In the genomic region with DNA sequence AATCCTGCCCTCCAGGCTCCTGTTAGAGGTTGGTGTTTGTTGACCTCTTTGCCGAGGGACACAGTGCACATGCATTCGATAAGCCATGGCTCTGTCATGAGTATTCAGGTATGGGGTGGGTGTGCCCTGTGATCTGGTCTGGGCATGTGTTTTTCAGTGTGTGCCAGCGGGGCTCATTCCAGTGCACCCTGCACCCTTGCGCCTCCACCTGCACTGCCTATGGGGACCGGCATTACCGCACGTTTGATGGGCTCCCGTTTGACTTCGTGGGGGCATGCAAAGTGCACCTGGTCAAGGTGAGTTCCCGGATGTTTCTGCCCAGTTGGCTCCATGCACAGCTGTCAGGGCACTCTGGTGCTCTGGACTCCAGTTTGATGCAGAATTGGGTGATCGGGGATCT, we compare ENCODE assay signal across 18 cellular contexts. TPM values are rescaled to one million over a fixed set of nuclear protein-coding genes. Genes with fewer than 3 reads are reported as not detected.
DNase-seq lines count a peak whose midpoint lies in the region; ATAC-seq and TF ChIP-seq lines count a peak whose summit lies in the region.
"Had no signal": no experiment of that assay in that cellular context is flagged by ENCODE, and none has a peak within 500 bp of the region (broad histone marks: within the 10 kb centered on the region; RNA-seq: fewer than 3 reads in every experiment).

No MANE protein-coding gene starts in this region.

- H3K4me1 Mint-ChIP-seq in endodermal cell, result no peaks in the 10 kb centered on the region
- no peaks in the 10 kb centered on the region for H3K4me1 Mint-ChIP-seq in endothelial cell (ENCODE audit: unreplicated experiment)
- H3K4me1 Mint-ChIP-seq: CD8-positive, alpha-beta memory T cell; GM23338 had no signal

- H3K9ac ChIP-seq in endodermal cell (ENCODE audit: extremely low read depth, low read length, poor library complexity, severe bottlenecking), result no peak overlapping the region

- no peak overlapping the region for H3K27ac Mint-ChIP-seq in endodermal cell
- H3K27ac Mint-ChIP-seq in endothelial cell (ENCODE audit: unreplicated experiment), result no peak overlapping the region
- H3K27ac Mint-ChIP-seq: CD8-positive, alpha-beta memory T cell; GM23338 had no signal

- no peak overlapping the region for H3K4me3 ChIP-seq in endodermal cell (ENCODE audit: low read length)
- no peak overlapping the region for H3K4me3 ChIP-seq in lung
- no peak overlapping the region for H3K4me3 ChIP-seq in suprapubic skin
- H3K4me3 ChIP-seq in ovary, result no peak overlapping the region
- H3K4me3 ChIP-seq: GM23338 had no signal

- TF ChIP-seq EP300 in suprapubic skin (IDR thresholded peaks at IDR 0.05) (no peak), ovary (IDR thresholded peaks at IDR 0.05) (no peak)

- H3K4me3 Mint-ChIP-seq in endodermal cell (no peak overlapping the region), endothelial cell (ENCODE audit: unreplicated experiment) (no peak overlapping the region)
- H3K4me3 Mint-ChIP-seq: CD8-positive, alpha-beta memory T cell; GM23338 had no signal

- H3K36me3 ChIP-seq in endodermal cell (ENCODE audit: control insufficient read depth, insufficient read depth, low read length) (no peaks in the 10 kb centered on the region), lung (ENCODE audit: control insufficient read depth in 2 of 2, insufficient read depth in 2 of 2, low read length in 2 of 2) (no peaks in the 10 kb centered on the region), suprapubic skin (no peaks in the 10 kb centered on the region), ovary (no peaks in the 10 kb centered on the region)

- H3K9me3 Mint-ChIP-seq in endodermal cell (peaks cover 10% of the 10 kb centered on the region), endothelial cell (ENCODE audit: unreplicated experiment) (no peaks in the 10 kb centered on the region)

- peak; percentile 14 for ATAC-seq in lung (ENCODE audit: insufficient read depth, low FRiP score)
- ATAC-seq: GM23338 had no signal

- H3K4me1 ChIP-seq in endodermal cell (ENCODE audit: control insufficient read depth, insufficient read depth, low read length) (no peaks in the 10 kb centered on the region), lung (ENCODE audit: control insufficient read depth in 2 of 2, insufficient read depth in 2 of 2, low read length in 2 of 2) (no peaks in the 10 kb centered on the region), suprapubic skin (no peaks in the 10 kb centered on the region), ovary (ENCODE audit: insufficient read depth) (no peaks in the 10 kb centered on the region)
- H3K4me1 ChIP-seq: Caco-2 had no signal

- H3K9me3 ChIP-seq in endodermal cell (ENCODE audit: control insufficient read depth, low read length), result no peaks in the 10 kb centered on the region
- H3K9me3 ChIP-seq in lung (ENCODE audit: control insufficient read depth in 2 of 2, insufficient read depth in 1 of 2, low read length in 1 of 2), result peaks cover 0 to 13% of the 10 kb centered on the region in 2 donors
- no peaks in the 10 kb centered on the region for H3K9me3 ChIP-seq in suprapubic skin
- no peaks in the 10 kb centered on the region for H3K9me3 ChIP-seq in ovary
- H3K9me3 ChIP-seq: Caco-2 had no signal

- 92 to 94% methylated on average over 10 to 11 of the region's 11 CpGs for WGBS in endodermal cell (ENCODE audit: insufficient coverage in 1 of 2, insufficient read length in 1 of 2), 2 experiments
- WGBS in lung, 2 donors, result 90 to 91% methylated on average over 11 of the region's 11 CpGs
- 59% methylated on average over 4 of the region's 11 CpGs for WGBS in suprapubic skin
- WGBS in ovary, 3 donors, result 82 to 89% (median 82%) methylated on average over 11 of the region's 11 CpGs

- TF ChIP-seq CTCF in endodermal cell (conservative IDR thresholded peaks at IDR 0.05), result no peak
- no peak for TF ChIP-seq CTCF in lung (IDR thresholded peaks at IDR 0.05; ENCODE audit: control extremely low read depth, extremely low read depth)
- no peak for TF ChIP-seq CTCF in suprapubic skin (IDR thresholded peaks at IDR 0.05)
- no peak for TF ChIP-seq CTCF in ovary (IDR thresholded peaks at IDR 0.05)
- no peak for TF ChIP-seq CTCF in endothelial cell (IDR thresholded peaks at IDR 0.05; ENCODE audit: unreplicated experiment)

- TF ChIP-seq POLR2A in suprapubic skin (IDR thresholded peaks at IDR 0.05) (no peak), ovary (IDR thresholded peaks at IDR 0.05) (no peak)

- H3K36me3 Mint-ChIP-seq in endodermal cell (ENCODE audit: low read depth) (no peaks in the 10 kb centered on the region), endothelial cell (ENCODE audit: low read depth, unreplicated experiment) (no peaks in the 10 kb centered on the region)
- H3K36me3 Mint-ChIP-seq: CD8-positive, alpha-beta memory T cell had no signal

- H3K27me3 ChIP-seq in endodermal cell (ENCODE audit: control insufficient read depth, insufficient read depth, low read length, poor library complexity, severe bottlenecking), result peaks cover 55% of the 10 kb centered on the region
- H3K27me3 ChIP-seq in lung (ENCODE audit: control insufficient read depth, insufficient read depth), result no peaks in the 10 kb centered on the region
- H3K27me3 ChIP-seq in suprapubic skin, result peaks cover 10% of the 10 kb centered on the region
- no peaks in the 10 kb centered on the region for H3K27me3 ChIP-seq in ovary

- H3K27ac ChIP-seq in endodermal cell (ENCODE audit: low read depth, low read length) (no peak overlapping the region), lung (ENCODE audit: low read depth in 1 of 2, low read length in 1 of 2) (no peak overlapping the region), suprapubic skin (no peak overlapping the region), ovary (no peak overlapping the region)
- H3K27ac ChIP-seq: 22Rv1 had no signal

- H3K27me3 Mint-ChIP-seq in endodermal cell (ENCODE audit: insufficient read depth), result peaks cover 34% of the 10 kb centered on the region
- H3K27me3 Mint-ChIP-seq in endothelial cell (ENCODE audit: unreplicated experiment), result peaks cover 3% of the 10 kb centered on the region

- intact Hi-C loops in ovary (cut with DNase I), result loop anchor here in 3 of 4 donors (10.0 kb wide), 1 partner anchor 384 kb away; no protein-coding TSS in a partner anchor

- DNase-seq in activated effector memory CD4-positive, alpha-beta T cell treated with anti-CD3 and anti-CD28 coated beads, Interleukin-2, amount 50 U/mL, for 16 hours, result peak; percentile 39
- no peak for DNase-seq in activated effector memory CD4-positive, alpha-beta T cell treated with Interleukin-2 at 50 U/mL for 16 hours
- peak; percentile 17 for DNase-seq in endodermal cell
- no peak for DNase-seq in lung (ENCODE audit: low spot score)
- peak; percentile 17 to 62 for DNase-seq in suprapubic skin (ENCODE audit: low spot score in 2 of 2)
- DNase-seq in ovary, result no peak
- DNase-seq in endothelial cell (ENCODE audit: low spot score), result no peak
- DNase-seq in NCI-H1694 (lab: John Stamatoyannopoulos, UW), result no peak
- DNase-seq: CD8-positive, alpha-beta memory T cell; DND-41; GDM1; H7 had no signal

RNA-seq across cellular contexts. Expression of a gene that starts 44.2 kb away (rescaled TPM):
- total RNA-seq in endodermal cell, result under 1 TPM; 0.33 to 0.55 TPM
- polyA plus RNA-seq in endodermal cell (2013, experiment 1 of 2), result 0.39 TPM
- polyA plus RNA-seq in endodermal cell (2013, experiment 2 of 2), result 0.50 TPM
- total RNA-seq in lung, result under 1 TPM in 1 of 2 donors, not detected in 1; 0.11 TPM
- not detected for polyA plus RNA-seq in lung
- total RNA-seq in suprapubic skin, result not detected
- total RNA-seq in ovary, result not detected
- polyA plus RNA-seq in ovary, result not detected
- total RNA-seq in endothelial cell (ENCODE audit: unreplicated experiment), result 0.13 TPM
- total RNA-seq: A673; CD8-positive, alpha-beta memory T cell; HT1080 had no signal
- polyA plus RNA-seq: BJ; CD8-positive, alpha-beta memory T cell had no signal

RNA-seq across cellular contexts. Expression of a gene that starts 47.1 kb away (rescaled TPM):
- total RNA-seq in endodermal cell, result 1 to 10 TPM; 1.5 to 2.8 TPM
- 1.00 TPM for polyA plus RNA-seq in endodermal cell (2013, experiment 1 of 2)
- 0.99 TPM for polyA plus RNA-seq in endodermal cell (2013, experiment 2 of 2)
- total RNA-seq in lung, result under 1 TPM; 0.11 to 0.55 TPM
- under 1 TPM; 0.10 to 0.14 TPM for polyA plus RNA-seq in lung
- not detected for total RNA-seq in suprapubic skin
- 1 to 10 TPM in 1 of 7 donors, under 1 TPM in 2, not detected in 4; 0.25 to 1.2 (median 0.80) TPM for total RNA-seq in ovary
- 1 to 10 TPM in 1 of 2 donors, not detected in 1; 1.2 TPM for polyA plus RNA-seq in ovary
- 1.4 TPM for total RNA-seq in endothelial cell (ENCODE audit: unreplicated experiment)
- total RNA-seq: A673; CD8-positive, alpha-beta memory T cell; HT1080 had no signal
- polyA plus RNA-seq: BJ; CD8-positive, alpha-beta memory T cell had no signal

Comparison
In these comparisons a context has a peak if more than half of its experiments do, and no peak if none do; other contexts are left out.
1. DNase-seq: peak in activated effector memory CD4-positive, alpha-beta T cell treated with anti-CD3 and anti-CD28 coated beads, Interleukin-2, amount 50 U/mL, for 16 hours (single experiment), endodermal cell (single experiment) and suprapubic skin (2 of 2); none in activated effector memory CD4-positive, alpha-beta T cell treated with Interleukin-2 at 50 U/mL for 16 hours (single experiment), lung (single experiment), ovary (0 of 5), endothelial cell (single experiment) and NCI-H1694 (single experiment).